In the genomic region with DNA sequence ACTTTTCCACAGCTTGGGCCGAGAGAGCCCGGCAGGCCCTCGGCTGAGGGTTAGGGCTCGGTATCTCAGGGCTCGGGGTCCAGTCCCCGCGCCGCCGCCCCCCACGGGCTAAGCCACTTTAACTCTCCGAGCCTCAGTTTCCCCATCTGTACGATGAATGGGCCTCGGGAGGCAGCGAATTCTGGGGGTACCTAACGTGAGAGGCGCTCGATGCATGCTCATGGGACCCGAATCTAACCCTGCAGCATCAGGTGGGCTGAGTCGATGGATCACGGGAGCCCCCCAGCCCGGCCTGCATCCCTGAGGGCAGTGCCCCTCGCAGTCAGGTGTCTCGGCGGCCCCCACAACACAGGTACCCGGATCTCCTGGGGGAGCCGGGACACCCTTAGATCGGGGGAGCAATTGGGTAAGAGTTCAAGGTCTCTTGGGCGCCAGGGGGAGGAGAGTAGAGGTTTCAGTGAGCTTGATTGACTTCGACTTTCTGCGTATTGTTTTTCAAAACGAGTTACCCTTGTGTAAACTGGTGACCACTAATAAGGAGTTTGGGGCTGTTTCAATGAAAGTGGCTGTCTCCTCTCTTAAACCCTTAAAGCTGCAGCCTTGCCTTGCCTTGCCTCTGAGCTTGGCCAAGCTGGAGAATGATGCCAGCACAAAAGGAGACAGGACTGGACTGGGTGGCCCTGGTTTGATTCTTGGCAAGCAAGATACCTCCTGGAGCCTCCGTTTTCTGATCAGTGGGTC, we compare ENCODE assay signal across 8 cellular contexts. TPM values are rescaled to one million over a fixed set of nuclear protein-coding genes. Genes with fewer than 3 reads are reported as not detected.
DNase-seq lines count a peak whose midpoint lies in the region; ATAC-seq, FAIRE-seq and TF ChIP-seq lines count a peak whose summit lies in the region.

No MANE protein-coding gene starts in this region.

- peak overlapping the region; percentile 97 for H3K4me2 ChIP-seq in GM23338
- peak overlapping the region; percentile 96 for H3K4me2 ChIP-seq in PC-9

- ATAC-seq in CD8-positive, alpha-beta T cell, result no peak
- ATAC-seq in GM23338, result peak; percentile 28

- H3F3A ChIP-seq in GM23338 (replicated peaks; ENCODE audit: low read depth), result peaks cover 12% of the 10 kb centered on the region; the same call in 1 of the 2 replicates
- no peaks in the 10 kb centered on the region; the same call in 1 of the 2 replicates for H3F3A ChIP-seq in PC-9 (ENCODE audit: insufficient read depth, low read depth)

- POLR2A ChIA-PET in CD8-positive, alpha-beta T cell (lab: Charles Lee), result interaction anchor here (0.6 to 3.8 kb wide), 11 partner anchors 13 to 133 kb away, joined by 3 to 33 read pairs (median 4); a partner anchor contains a TSS
- POLR2A ChIA-PET in PC-9 (lab: Charles Lee; ENCODE audit: unreplicated experiment), result interaction anchor here (0.5 to 1.1 kb wide), 10 partner anchors 9 to 1393 kb away, joined by 3 to 16 read pairs (median 4); a partner anchor contains a TSS

- H3K27ac Mint-ChIP-seq in CD8-positive, alpha-beta T cell, result peak overlapping the region; percentile 96
- H3K27ac Mint-ChIP-seq in GM23338, result no peak overlapping the region; the same call in 1 of the 2 replicates
- peak overlapping the region; percentile 80 to 93 (median 90) for H3K27ac Mint-ChIP-seq in brain

- H4K20me1 ChIP-seq in GM23338 (replicated peaks; ENCODE audit: insufficient read depth) (peaks cover 49% of the 10 kb centered on the region), PC-9 (ENCODE audit: insufficient read depth) (peaks cover 3% of the 10 kb centered on the region; the same call in 1 of the 2 replicates)

- H2AFZ ChIP-seq in GM23338 (0 out of 2 replicates have a peak overlapping the region, but pooled peaks have one; percentile 38), PC-9 (peak overlapping the region; percentile 75)

- CTCF ChIA-PET in CD8-positive, alpha-beta T cell (lab: Charles Lee), result interaction anchor here (0.8 to 1.3 kb wide), 4 partner anchors 10 to 133 kb away, joined by 3 to 4 read pairs (median 3); no protein-coding TSS in a partner anchor
- CTCF ChIA-PET in PC-9 (lab: Charles Lee), result interaction anchor here (0.6 to 1.1 kb wide), 5 partner anchors 9 to 153 kb away, joined by 3 to 9 read pairs (median 3); no protein-coding TSS in a partner anchor

- peak overlapping the region; percentile 98 for H3K4me3 ChIP-seq in CD8-positive, alpha-beta T cell (ENCODE audit: low read depth, low read length)
- H3K4me3 ChIP-seq in GM23338, result peak overlapping the region; percentile 99
- peak overlapping the region; percentile 68 for H3K4me3 ChIP-seq in PC-9
- H3K4me3 ChIP-seq in kidney (ENCODE audit: low read length in 2 of 2), result peak overlapping the region; percentile 83 to 92
- H3K4me3 ChIP-seq in spleen, result peak overlapping the region; percentile 74 to 99 (median 86)

- H3K9me2 ChIP-seq in GM23338 (ENCODE audit: insufficient read depth) (no peaks in the 10 kb centered on the region), PC-9 (ENCODE audit: insufficient read depth) (no peaks in the 10 kb centered on the region)

- intact Hi-C loops in CD8-positive, alpha-beta T cell (cut with DNase I, micrococcal nuclease), result loop anchor here (1.0 to 10.0 kb wide), 4 partner anchors 37 to 177 kb away; a partner anchor contains a TSS
- intact Hi-C loops in PC-9 (cut with micrococcal nuclease; ENCODE audit: unreplicated experiment) (loop anchor here (1.0 to 2.0 kb wide), 5 partner anchors 23 to 77 kb away; a partner anchor contains a TSS), kidney (cut with DNase I) (loop anchor here (5.0 kb wide), 1 partner anchor 42 kb away; no protein-coding TSS in a partner anchor), spleen (cut with DNase I; ENCODE audit: low total_unique reads) (no loop called here)

- no peaks in the 10 kb centered on the region for H3K27me3 Mint-ChIP-seq in CD8-positive, alpha-beta T cell (ENCODE audit: low read depth)
- peaks cover 11% of the 10 kb centered on the region for H3K27me3 Mint-ChIP-seq in GM23338 (ENCODE audit: insufficient read depth, low read depth, poor library complexity)
- peaks cover 8% of the 10 kb centered on the region for H3K27me3 Mint-ChIP-seq in brain

- H3K4me1 ChIP-seq in CD8-positive, alpha-beta T cell (ENCODE audit: insufficient read depth, low read length), result peaks cover 24% of the 10 kb centered on the region
- H3K4me1 ChIP-seq in GM23338 (ENCODE audit: insufficient read depth) (peaks cover 29% of the 10 kb centered on the region), PC-9 (replicated peaks; ENCODE audit: insufficient read depth) (peaks cover 37% of the 10 kb centered on the region), kidney (ENCODE audit: control insufficient read depth in 1 of 2, insufficient read depth in 1 of 2, low read depth in 1 of 2, low read length in 2 of 2) (peaks cover 6% of the 10 kb centered on the region in 2 donors), spleen (peaks cover 14 to 63% (median 43%) of the 10 kb centered on the region in 6 donors)

- 1 to 3% (median 2%) methylated on average over 13 to 32 of the region's 32 CpGs for WGBS in spleen, 5 donors

- no peaks in the 10 kb centered on the region for H3K9me3 ChIP-seq in CD8-positive, alpha-beta T cell (ENCODE audit: low read length)
- H3K9me3 ChIP-seq in PC-9 (ENCODE audit: insufficient read depth, low read depth) (no peaks in the 10 kb centered on the region), kidney (ENCODE audit: control insufficient read depth in 1 of 2, low read length in 2 of 2) (no peaks in the 10 kb centered on the region), spleen (no peaks in the 10 kb centered on the region)

- H3K36me3 Mint-ChIP-seq in CD8-positive, alpha-beta T cell, result peaks cover 9% of the 10 kb centered on the region
- H3K36me3 Mint-ChIP-seq in GM23338 (ENCODE audit: low read depth) (no peaks in the 10 kb centered on the region; the same call in 2 of the 3 replicates), brain (peaks cover 10% of the 10 kb centered on the region)

- no peak for TF ChIP-seq CTCF in CD8-positive, alpha-beta T cell (IDR thresholded peaks at IDR 0.05)
- TF ChIP-seq CTCF in GM23338 (conservative IDR thresholded peaks at IDR 0.05; ENCODE audit: low read depth in 2 of 2), result no peak
- no peak for TF ChIP-seq CTCF in PC-9 (conservative IDR thresholded peaks at IDR 0.05)
- no peak for TF ChIP-seq CTCF in brain (conservative IDR thresholded peaks at IDR 0.05)
- TF ChIP-seq CTCF in kidney (IDR thresholded peaks at IDR 0.05; ENCODE audit: borderline replicate concordance, extremely low read depth, insufficient read depth), result no peak
- TF ChIP-seq CTCF in spleen (IDR thresholded peaks at IDR 0.05 in 8 of 11, conservative IDR thresholded peaks at IDR 0.05 in 3 of 11), result no peak

- H3K9ac ChIP-seq in kidney (ENCODE audit: low read length in 2 of 2), result peak overlapping the region; percentile 41 to 88

- no peaks in the 10 kb centered on the region for H3K27me3 ChIP-seq in CD8-positive, alpha-beta T cell (ENCODE audit: insufficient read depth, low read length)
- H3K27me3 ChIP-seq in GM23338 (ENCODE audit: insufficient read depth) (no peaks in the 10 kb centered on the region), PC-9 (ENCODE audit: insufficient read depth, low read depth) (no peaks in the 10 kb centered on the region), spleen (replicated peaks in 1 of 7) (no peaks in the 10 kb centered on the region)

- FAIRE-seq in kidney (lab: Jason Lieb, UNC), result no peak

- H3K4me3 Mint-ChIP-seq in CD8-positive, alpha-beta T cell, result peak overlapping the region; percentile 92
- peak overlapping the region; percentile 85 for H3K4me3 Mint-ChIP-seq in GM23338
- peak overlapping the region; percentile 92 to 98 (median 95) for H3K4me3 Mint-ChIP-seq in brain

- TF ChIP-seq POLR2A in spleen (IDR thresholded peaks at IDR 0.05), result no peak

- DNase-seq in CD8-positive, alpha-beta T cell, result peak in 5 of 7 experiments; percentile 9 to 59 (median 29)
- DNase-seq in GM23338 (ENCODE audit: low spot score), result peak; percentile 64
- peak in 1 of 2 experiments; percentile 23 for DNase-seq in PC-9
- peak; percentile 82 for DNase-seq in kidney
- DNase-seq in spleen, result peak; percentile 86
- DNase-seq in cortex of kidney (lab: John Stamatoyannopoulos, UW), result no peak
- DNase-seq in DMS153 treated with DMSO at 0.1 percent for 48 hours (lab: John Stamatoyannopoulos, UW; ENCODE audit: unreplicated experiment), result no peak

- H3K4me1 Mint-ChIP-seq in CD8-positive, alpha-beta T cell (ENCODE audit: low read depth), result peaks cover 41% of the 10 kb centered on the region
- H3K4me1 Mint-ChIP-seq in GM23338, result peaks cover 22% of the 10 kb centered on the region
- peaks cover 45% of the 10 kb centered on the region for H3K4me1 Mint-ChIP-seq in brain

- TSS peak; percentile 60 for BruUV-seq in PC-9 (replicated peaks; lab: Mats Ljungman, UMichigan)

- no peaks in the 10 kb centered on the region for H3K36me3 ChIP-seq in CD8-positive, alpha-beta T cell (ENCODE audit: insufficient read depth, low read length)
- H3K36me3 ChIP-seq in GM23338 (ENCODE audit: insufficient read depth), result no peaks in the 10 kb centered on the region; the same call in 1 of the 2 replicates
- no peaks in the 10 kb centered on the region for H3K36me3 ChIP-seq in PC-9 (ENCODE audit: low read depth)
- H3K36me3 ChIP-seq in kidney (ENCODE audit: control insufficient read depth in 1 of 2, insufficient read depth in 2 of 2, low read length in 2 of 2), result no peaks in the 10 kb centered on the region
- H3K36me3 ChIP-seq in spleen, result peaks cover 0 to 7% (median 0%) of the 10 kb centered on the region in 6 donors

- H3K27ac ChIP-seq in CD8-positive, alpha-beta T cell (ENCODE audit: low read depth, low read length), result peak overlapping the region; percentile 97
- H3K27ac ChIP-seq in GM23338 (ENCODE audit: low read depth), result peak overlapping the region; percentile 83
- no peak overlapping the region for H3K27ac ChIP-seq in PC-9
- H3K27ac ChIP-seq in kidney (ENCODE audit: low read depth in 2 of 2, low read length in 2 of 2), result peak overlapping the region; percentile 91 to 96
- H3K27ac ChIP-seq in spleen, result peak overlapping the region; percentile 85 to 98 (median 93)

- H3K79me2 ChIP-seq in GM23338 (replicated peaks; ENCODE audit: insufficient read depth) (peaks cover 53% of the 10 kb centered on the region), PC-9 (ENCODE audit: low read depth) (peaks cover 60% of the 10 kb centered on the region)

- no peaks in the 10 kb centered on the region for H3K9me3 Mint-ChIP-seq in CD8-positive, alpha-beta T cell
- H3K9me3 Mint-ChIP-seq in GM23338 (no peaks in the 10 kb centered on the region; the same call in 2 of the 3 replicates), brain (peaks cover 0 to 2% (median 0%) of the 10 kb centered on the region in 5 experiments)

RNA-seq across cellular contexts. Expression of a gene that starts 0.6 kb away (rescaled TPM):
- total RNA-seq in CD8-positive, alpha-beta T cell, result 10 to 100 TPM; 64.4 to 66.7 TPM
- 126 and 164 TPM in 2 replicates for total RNA-seq in GM23338 (2014; rRNA removed; shearing (Covaris generic))
- 126 and 137 TPM in 2 replicates for polyA plus RNA-seq in GM23338 (2016; fragmentation: Nextera tagmentation; extraction: Ambion mirVana)
- 151 and 205 TPM in 2 replicates for total RNA-seq in PC-9 (2021)
- polyA plus RNA-seq in brain (ENCODE audit: insufficient read depth, low read depth, low replicate concordance), result 109 TPM
- 130 TPM for total RNA-seq in kidney
- 122 TPM for polyA plus RNA-seq in kidney (ENCODE audit: insufficient read depth, low read depth, low replicate concordance)
- total RNA-seq in spleen, result 100 to 1,000 TPM; 103 to 170 (median 139) TPM
- polyA plus RNA-seq in spleen, result 10 to 100 TPM; 49.1 to 83.0 (median 61.4) TPM

RNA-seq across cellular contexts. Expression of a gene that starts 36.8 kb away (rescaled TPM):
- total RNA-seq in CD8-positive, alpha-beta T cell, result 100 to 1,000 TPM; 167 to 173 TPM
- 24.2 and 25.7 TPM in 2 replicates for total RNA-seq in GM23338 (2014; rRNA removed; shearing (Covaris generic))
- polyA plus RNA-seq in GM23338 (2016; fragmentation: Nextera tagmentation; extraction: Ambion mirVana) (21.4 and 23.1 TPM in 2 replicates), brain (ENCODE audit: insufficient read depth, low read depth, low replicate concordance) (367 TPM), kidney (ENCODE audit: insufficient read depth, low read depth, low replicate concordance) (185 TPM), spleen (10 to 100 TPM; 30.5 to 48.1 (median 37.5) TPM)
- total RNA-seq in PC-9 (2021) (71.7 and 75.6 TPM in 2 replicates), kidney (89.5 TPM), spleen (10 to 100 TPM; 37.6 to 69.2 (median 54.9) TPM)

Comparison
In these comparisons a context has a peak if more than half of its experiments do, and no peak if none do; other contexts are left out.
1. DNase-seq: peak in CD8-positive, alpha-beta T cell (5 of 7), GM23338 (single experiment), kidney (single experiment) and spleen (single experiment); none in cortex of kidney (single experiment) and DMS153 treated with DMSO at 0.1 percent for 48 hours (single experiment).
2. Peak in every context shown above with its lines, with median percentiles within 50 percentile points of each other: H3K4me3 ChIP-seq and H3K4me3 Mint-ChIP-seq.